20 cellular contexts compared by ENCODE assay signal in the genomic region with DNA sequence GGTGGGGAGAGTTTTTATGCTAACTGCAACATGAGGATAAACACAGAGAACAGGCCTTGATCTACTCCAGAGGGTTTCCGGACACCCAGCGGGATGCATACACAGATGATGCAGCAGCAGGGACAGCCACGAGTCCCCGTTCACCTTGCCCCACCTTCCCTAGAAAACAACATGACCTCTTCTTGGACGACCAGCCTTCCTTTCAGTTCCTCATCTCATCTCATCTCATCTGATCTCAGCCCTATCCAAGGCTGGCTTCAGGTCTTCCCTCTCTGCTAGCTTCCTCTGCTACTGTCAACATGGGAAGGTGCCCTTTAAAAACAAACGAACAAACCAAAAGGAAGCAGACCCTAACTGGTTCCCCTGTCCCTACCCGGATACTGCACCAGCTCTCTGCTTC.
"Had no signal": no experiment of that assay in that cellular context is flagged by ENCODE, and none has a peak within 500 bp of the region (broad histone marks: within the 10 kb centered on the region; RNA-seq: fewer than 3 reads in every experiment).

No MANE protein-coding gene starts in this region.

- H3K27ac ChIP-seq: lower lobe of right lung, upper lobe of right lung had no signal

- H3K4me3 Mint-ChIP-seq: activated B cell treated with CpG ODN at 0.5 μM for 24 hours; activated CD4-positive, alpha-beta memory T cell treated with anti-CD3 and anti-CD28 coated beads for 36 hours; activated CD4-positive, alpha-beta T cell treated with anti-CD3 and anti-CD28 coated beads for 36 hours; activated naive CD8-positive, alpha-beta T cell treated with anti-CD3 and anti-CD28 coated beads for 36 hours; central memory CD8-positive, alpha-beta T cell; naive thymus-derived CD4-positive, alpha-beta T cell had no signal

- H3K9me3 Mint-ChIP-seq: central memory CD8-positive, alpha-beta T cell had no signal

- FAIRE-seq: astrocyte, colon, kidney had no signal

- H3K4me1 Mint-ChIP-seq: activated CD4-positive, alpha-beta T cell treated with anti-CD3 and anti-CD28 coated beads for 36 hours; activated naive CD8-positive, alpha-beta T cell treated with anti-CD3 and anti-CD28 coated beads for 36 hours; central memory CD8-positive, alpha-beta T cell had no signal

- DNase-seq: activated B cell treated with CpG ODN at 0.5 μM for 24 hours; activated CD4-positive, alpha-beta memory T cell treated with anti-CD3 and anti-CD28 coated beads for 36 hours; activated CD4-positive, alpha-beta T cell treated with anti-CD3 and anti-CD28 coated beads for 36 hours; activated naive CD4-positive, alpha-beta T cell treated with Interleukin-2 at 50 U/mL for 16 hours; activated naive CD8-positive, alpha-beta T cell treated with anti-CD3 and anti-CD28 coated beads for 36 hours; activated T-cell treated with anti-CD3 and anti-CD28 coated beads, Interleukin-2, amount 50 U/mL, for 48 hours; effector memory CD4-positive, alpha-beta T cell; foreskin melanocyte; kidney; lower lobe of right lung; naive thymus-derived CD4-positive, alpha-beta T cell; stimulated activated CD4-positive, alpha-beta T cell treated with anti-CD3 and anti-CD28 coated beads, Interleukin-2, amount 100 ng/mL, for 48 hours; stimulated activated CD8-positive, alpha-beta memory T cell treated with anti-CD3 and anti-CD28 coated beads, Interleukin-4, amount 100 ng/mL, for 48 hours; stimulated activated naive CD4-positive, alpha-beta T cell treated with Interleukin-2 at 50 U/mL for 16 hours; T1000; upper lobe of right lung had no signal

- ATAC-seq: activated CD4-positive, alpha-beta T cell treated with anti-CD3 and anti-CD28 coated beads for 36 hours; left lobe of liver; lower lobe of right lung; naive thymus-derived CD4-positive, alpha-beta T cell; upper lobe of right lung had no signal

- H3K36me3 ChIP-seq: lower lobe of right lung, upper lobe of right lung had no signal

- H3K4me1 ChIP-seq: lower lobe of right lung, upper lobe of right lung had no signal

- H3K4me3 ChIP-seq: lower lobe of right lung, upper lobe of right lung had no signal

- H3K27ac Mint-ChIP-seq: activated B cell treated with CpG ODN at 0.5 μM for 24 hours; activated CD4-positive, alpha-beta memory T cell treated with anti-CD3 and anti-CD28 coated beads for 36 hours; activated CD4-positive, alpha-beta T cell treated with anti-CD3 and anti-CD28 coated beads for 36 hours; activated naive CD8-positive, alpha-beta T cell treated with anti-CD3 and anti-CD28 coated beads for 36 hours had no signal

- H3K27me3 Mint-ChIP-seq: activated B cell treated with CpG ODN at 0.5 μM for 24 hours had no signal

- H3K36me3 Mint-ChIP-seq: activated CD4-positive, alpha-beta memory T cell treated with anti-CD3 and anti-CD28 coated beads for 36 hours; activated naive CD8-positive, alpha-beta T cell treated with anti-CD3 and anti-CD28 coated beads for 36 hours; naive thymus-derived CD4-positive, alpha-beta T cell had no signal

- H3K9me3 ChIP-seq: lower lobe of right lung, upper lobe of right lung had no signal
